In the genomic region with DNA sequence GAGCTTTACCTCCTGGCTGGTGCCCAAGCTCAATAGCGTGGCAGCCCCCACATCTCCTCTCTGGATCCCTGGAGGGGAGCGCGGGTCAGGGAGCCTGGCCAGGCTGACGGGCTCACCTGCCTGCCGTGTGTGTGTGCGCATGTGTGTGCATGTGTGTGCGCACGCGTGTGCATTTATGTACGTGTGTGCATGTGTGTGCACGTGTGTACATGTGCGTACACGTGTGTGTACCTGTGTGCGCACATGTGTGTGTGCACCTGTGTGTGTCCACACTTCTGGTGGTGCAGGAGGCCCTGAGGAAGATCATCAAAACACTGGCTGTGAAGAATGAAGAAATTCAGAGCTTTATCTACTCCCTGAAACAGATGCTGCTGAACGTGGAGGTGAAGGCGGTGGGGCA, we compare ENCODE assay signal across 23 cellular contexts. TPM values are rescaled to one million over a fixed set of nuclear protein-coding genes. Genes with fewer than 3 reads are reported as not detected.
DNase-seq lines count a peak whose midpoint lies in the region; ATAC-seq, FAIRE-seq and TF ChIP-seq lines count a peak whose summit lies in the region.
"Had no signal": no experiment of that assay in that cellular context is flagged by ENCODE, and none has a peak within 500 bp of the region (broad histone marks: within the 10 kb centered on the region; RNA-seq: fewer than 3 reads in every experiment).

No MANE protein-coding gene starts in this region.

- H3K4ac ChIP-seq in H1 (replicated peaks; ENCODE audit: insufficient read length, low read depth, low read length) = no peak overlapping the region
- H3K4ac ChIP-seq in neuronal stem cell (ENCODE audit: low read length) = peak overlapping the region; percentile 60

- H3K4me2 ChIP-seq in H1 (ENCODE audit: insufficient read depth in 1 of 2, low read depth in 2 of 2, low read length in 2 of 2) (no peak overlapping the region), neuronal stem cell (ENCODE audit: insufficient read depth, low read length, poor library complexity, severe bottlenecking) (no peak overlapping the region)

- no peak for TF ChIP-seq RAD21 in H1 (IDR thresholded peaks at IDR 0.05 in 1 of 2, conservative IDR thresholded peaks at IDR 0.05 in 1 of 2; ENCODE audit: low read depth in 2 of 2, low read length in 2 of 2)

- DNase-seq in activated CD4-positive, alpha-beta T cell treated with anti-CD3 and anti-CD28 coated beads, Interleukin-2, amount 10 ng/mL, durations not matched to agents 7 days and 5 days = no peak
- DNase-seq in activated CD4-positive, alpha-beta T cell treated with anti-CD3 and anti-CD28 coated beads, Interleukin-2, amount 50 U/mL, for 4 hours = no peak
- DNase-seq in T-helper 17 cell (no peak), H1 (ENCODE audit: low read depth in 1 of 2, low spot score in 2 of 2) (no peak), neuronal stem cell (ENCODE audit: low spot score) (no peak), MV-4-11 (lab: John Stamatoyannopoulos, UW) (no peak), NCI-H2171 treated with DMSO at 0.1 percent for 48 hours (lab: John Stamatoyannopoulos, UW) (no peak)
- DNase-seq: CD4-positive, CD25-positive, alpha-beta regulatory T cell; EL; heart left ventricle; mesendoderm; NCI-H2107; pancreas; small intestine; stimulated activated naive CD4-positive, alpha-beta T cell; SW 1271 had no signal

- H3K79me1 ChIP-seq in H1 (ENCODE audit: low read depth, low read length) = peaks cover 3% of the 10 kb centered on the region; the same call in 1 of the 2 replicates
- H3K79me1 ChIP-seq in neuronal stem cell (ENCODE audit: low read depth, low read length) = peaks cover 4% of the 10 kb centered on the region

- H4K5ac ChIP-seq in H1 (ENCODE audit: insufficient read length, low read depth, low read length) = no peak overlapping the region

- no peak overlapping the region for H3K14ac ChIP-seq in H1 (ENCODE audit: insufficient read length)
- H3K14ac ChIP-seq in neuronal stem cell (ENCODE audit: low read length) = no peak overlapping the region

- peaks cover 0 to 2% of the 10 kb centered on the region in 2 experiments for H4K20me1 ChIP-seq in H1 (replicated peaks in 1 of 2; ENCODE audit: control insufficient read depth in 1 of 2, insufficient read depth in 2 of 2, low read length in 2 of 2)

- no peak overlapping the region for H2BK20ac ChIP-seq in H1 (ENCODE audit: low read length)

- H2AFZ ChIP-seq in H1 (ENCODE audit: low read length) = no peak overlapping the region
- no peak overlapping the region for H2AFZ ChIP-seq in neuronal stem cell (ENCODE audit: low read length)

- H3K36me3 Mint-ChIP-seq in activated CD4-positive, alpha-beta T cell treated with anti-CD3 and anti-CD28 coated beads, Interleukin-2, amount 10 ng/mL, durations not matched to agents 7 days and 5 days (ENCODE audit: low read depth) = peaks cover 3% of the 10 kb centered on the region
- no peaks in the 10 kb centered on the region for H3K36me3 Mint-ChIP-seq in T-helper 17 cell (ENCODE audit: low read depth)
- H3K36me3 Mint-ChIP-seq: CD4-positive, CD25-positive, alpha-beta regulatory T cell had no signal

- POLR2A ChIA-PET in activated CD4-positive, alpha-beta T cell treated with anti-CD3 and anti-CD28 coated beads, Interleukin-2, amount 10 ng/mL, durations not matched to agents 7 days and 5 days (lab: Charles Lee) = interaction anchor here (0.5 kb wide), 1 partner anchor 78 kb away, joined by 3 read pairs; no protein-coding TSS in a partner anchor
- POLR2A ChIA-PET in H1 (lab: Charles Lee; ENCODE audit: partially characterized antibody) = interaction anchor here (0.5 to 12.2 kb wide), 8 partner anchors 16 to 174 kb away, joined by 3 to 86 read pairs (median 3); partner anchors contain the start of gene SHD

- H3K18ac ChIP-seq in H1 (ENCODE audit: extremely low read depth, low read length) = no peak overlapping the region
- H3K18ac ChIP-seq in neuronal stem cell (ENCODE audit: low read length) = peak overlapping the region; percentile 24

- H3K9me3 ChIP-seq in T-helper 17 cell (ENCODE audit: control insufficient read depth, low read length, poor library complexity, severe bottlenecking) = no peaks in the 10 kb centered on the region
- H3K9me3 ChIP-seq in H1 (ENCODE audit: insufficient read depth in 2 of 2, low read depth in 1 of 2, low read length in 1 of 2) = no peaks in the 10 kb centered on the region
- H3K9me3 ChIP-seq in neuronal stem cell (replicated peaks in 1 of 2; ENCODE audit: control insufficient read depth in 2 of 2, insufficient read depth in 1 of 2, low read depth in 1 of 2, low read length in 2 of 2) = peaks cover 0 to 4% of the 10 kb centered on the region in 2 donors
- H3K9me3 ChIP-seq: esophagus muscularis mucosa, HAP-1, heart left ventricle, pancreas had no signal

- H4K8ac ChIP-seq in H1 (ENCODE audit: extremely low read depth, insufficient read depth, low read length) = no peak overlapping the region
- no peak overlapping the region for H4K8ac ChIP-seq in neuronal stem cell (ENCODE audit: low read depth, low read length)

- H3K9ac ChIP-seq in H1 (replicated peaks in 1 of 4; ENCODE audit: extremely low read depth in 1 of 4, low read depth in 3 of 4, low read length in 3 of 4) (peak overlapping the region in 1 of 4 experiments; percentile 50; a peak in 1 of 7 replicates), neuronal stem cell (ENCODE audit: low read depth, low read length, poor library complexity) (peak overlapping the region; percentile 71)

- no peak overlapping the region for H3K56ac ChIP-seq in H1 (replicated peaks; ENCODE audit: insufficient read length, low read depth, low read length)

- CTCF ChIA-PET in activated CD4-positive, alpha-beta T cell treated with anti-CD3 and anti-CD28 coated beads, Interleukin-2, amount 10 ng/mL, durations not matched to agents 7 days and 5 days (lab: Charles Lee) = interaction anchor here (0.7 to 2.4 kb wide), 2 partner anchors 10 to 101 kb away, joined by 3 to 6 read pairs; no protein-coding TSS in a partner anchor
- CTCF ChIA-PET in H1 (lab: Charles Lee; ENCODE audit: partially characterized antibody) = interaction anchor here (1.0 to 3.1 kb wide), 6 partner anchors 8 to 52 kb away, joined by 4 to 15 read pairs (median 4); no protein-coding TSS in a partner anchor

- no peak for TF ChIP-seq POLR2A in H1 (IDR thresholded peaks at IDR 0.05; ENCODE audit: control extremely low read depth in 1 of 2, low read depth in 2 of 2, low read length in 2 of 2)

- TF ChIP-seq EP300 in H1 (IDR thresholded peaks at IDR 0.05; ENCODE audit: borderline replicate concordance in 1 of 2, low read depth in 2 of 2, low read length in 2 of 2) = no peak

- H2AK5ac ChIP-seq in H1 (ENCODE audit: low read depth, low read length) (peak overlapping the region; percentile 97; the same call in 1 of the 2 replicates), neuronal stem cell (ENCODE audit: low read depth, low read length) (peak overlapping the region; percentile 24)

- no peak for FAIRE-seq in H1 (lab: Jason Lieb, UNC)
- FAIRE-seq: keratinocyte, pancreas, small intestine had no signal

- peaks cover 0 to 8% (median 0%) of the 10 kb centered on the region in 4 experiments; a peak in 3 of 7 replicates for H3K4me1 ChIP-seq in H1 (replicated peaks in 1 of 4; ENCODE audit: control insufficient read depth in 3 of 4, insufficient read depth in 4 of 4, low read length in 3 of 4)
- H3K4me1 ChIP-seq in neuronal stem cell (ENCODE audit: control insufficient read depth in 2 of 2, insufficient read depth in 1 of 2, low read depth in 1 of 2, low read length in 2 of 2) = peaks cover 7% of the 10 kb centered on the region in 2 donors
- H3K4me1 ChIP-seq: HAP-1, pancreas had no signal

- no peaks in the 10 kb centered on the region for H3K27me3 Mint-ChIP-seq in activated CD4-positive, alpha-beta T cell treated with anti-CD3 and anti-CD28 coated beads, Interleukin-2, amount 10 ng/mL, durations not matched to agents 7 days and 5 days
- H3K27me3 Mint-ChIP-seq in T-helper 17 cell = no peaks in the 10 kb centered on the region

- no peak overlapping the region for H3K23ac ChIP-seq in H1 (ENCODE audit: insufficient read length)
- H3K23ac ChIP-seq in neuronal stem cell (ENCODE audit: low read depth, low read length, poor library complexity) = no peak overlapping the region

- no peak for ATAC-seq in T-helper 17 cell
- ATAC-seq in GM21619 (IDR thresholded peaks at IDR 0.05; ENCODE audit: unreplicated experiment) = no peak
- ATAC-seq: heart left ventricle, pancreas had no signal

- peak overlapping the region; percentile 38 for H3K27ac Mint-ChIP-seq in activated CD4-positive, alpha-beta T cell treated with anti-CD3 and anti-CD28 coated beads, Interleukin-2, amount 10 ng/mL, durations not matched to agents 7 days and 5 days
- no peak overlapping the region for H3K27ac Mint-ChIP-seq in T-helper 17 cell
- H3K27ac Mint-ChIP-seq: dendritic cell treated with granulocyte-macrophage colony-stimulating factor and Interleukin-4, amounts not matched to agents 40 ng/mL and 50 ng/mL, for 4 days had no signal

- H3K27me3 ChIP-seq in H1 (replicated peaks in 1 of 4; ENCODE audit: control insufficient read depth in 3 of 4, extremely low read depth in 1 of 4, insufficient read depth in 3 of 4, low read length in 3 of 4) (no peaks in the 10 kb centered on the region), neuronal stem cell (ENCODE audit: control insufficient read depth in 3 of 3, insufficient read depth in 3 of 3, low read depth in 1 of 3, low read length in 3 of 3) (no peaks in the 10 kb centered on the region)

- 93% methylated on average over 16 of the region's 16 CpGs; no CpG with 5 or more reads in 1 of the 2 experiments for WGBS in H1 (ENCODE audit: extremely low coverage in 1 of 2, insufficient coverage in 1 of 2, insufficient read length in 1 of 2, insufficient replicate concordance in 2 of 2, low coverage in 1 of 2, low lambda C conversion rate in 2 of 2, missing lambda C conversion rate in 1 of 2), 2 experiments
- WGBS in neuronal stem cell (ENCODE audit: extremely low coverage in 2 of 2, insufficient read length in 2 of 2, insufficient replicate concordance in 1 of 2), 2 donors = no CpG with 5 or more reads among the region's 16 CpGs

- peaks cover 38% of the 10 kb centered on the region for H3K4me1 Mint-ChIP-seq in activated CD4-positive, alpha-beta T cell treated with anti-CD3 and anti-CD28 coated beads, Interleukin-2, amount 10 ng/mL, durations not matched to agents 7 days and 5 days
- H3K4me1 Mint-ChIP-seq in T-helper 17 cell = peaks cover 18% of the 10 kb centered on the region

- H2BK12ac ChIP-seq in H1 (ENCODE audit: low read depth, low read length) (peak overlapping the region; percentile 94; the same call in 1 of the 2 replicates), neuronal stem cell (ENCODE audit: low read length) (no peak overlapping the region)

- no peak overlapping the region for H2BK5ac ChIP-seq in H1 (ENCODE audit: low read depth, low read length)
- H2BK5ac ChIP-seq in neuronal stem cell (ENCODE audit: low read length) = peak overlapping the region; percentile 19

- H2BK15ac ChIP-seq in H1 (ENCODE audit: low read length) (no peak overlapping the region), neuronal stem cell (ENCODE audit: low read length) (no peak overlapping the region)

- no peaks in the 10 kb centered on the region for H3K79me2 ChIP-seq in H1 (ENCODE audit: control insufficient read depth in 1 of 2, insufficient read depth in 2 of 2, low read length in 2 of 2)

- H3K4me3 ChIP-seq in H1 (ENCODE audit: extremely low read depth in 1 of 4, insufficient read depth in 2 of 4, low read depth in 3 of 4, low read length in 4 of 4) = peak overlapping the region in 1 of 4 experiments; percentile 58; a peak in 1 of 8 replicates
- H3K4me3 ChIP-seq in neuronal stem cell (ENCODE audit: low read length in 2 of 2) = peak overlapping the region in 1 of 2 donors; percentile 51
- H3K4me3 ChIP-seq: esophagus muscularis mucosa, heart left ventricle, pancreas had no signal

- no peaks in the 10 kb centered on the region for H3K9me3 Mint-ChIP-seq in activated CD4-positive, alpha-beta T cell treated with anti-CD3 and anti-CD28 coated beads, Interleukin-2, amount 10 ng/mL, durations not matched to agents 7 days and 5 days
- H3K9me3 Mint-ChIP-seq: CD4-positive, CD25-positive, alpha-beta regulatory T cell; dendritic cell treated with granulocyte-macrophage colony-stimulating factor and Interleukin-4, amounts not matched to agents 40 ng/mL and 50 ng/mL, for 4 days had no signal

- peak overlapping the region; percentile 66 for H3K4me3 Mint-ChIP-seq in activated CD4-positive, alpha-beta T cell treated with anti-CD3 and anti-CD28 coated beads, Interleukin-2, amount 10 ng/mL, durations not matched to agents 7 days and 5 days
- peak overlapping the region; percentile 69 for H3K4me3 Mint-ChIP-seq in T-helper 17 cell
- H3K4me3 Mint-ChIP-seq: dendritic cell treated with granulocyte-macrophage colony-stimulating factor and Interleukin-4, amounts not matched to agents 40 ng/mL and 50 ng/mL, for 4 days had no signal

- no peaks in the 10 kb centered on the region; the same call in 1 of the 2 replicates for H3K23me2 ChIP-seq in H1 (ENCODE audit: low read depth, low read length)

- peaks cover 5 to 21% (median 12%) of the 10 kb centered on the region in 4 experiments for H3K36me3 ChIP-seq in H1 (ENCODE audit: control insufficient read depth in 2 of 4, insufficient read depth in 4 of 4, low read length in 3 of 4)
- H3K36me3 ChIP-seq in neuronal stem cell (replicated peaks in 1 of 2; ENCODE audit: control insufficient read depth in 2 of 2, insufficient read depth in 2 of 2, low read length in 2 of 2) = peaks cover 17 to 36% of the 10 kb centered on the region in 2 donors
- H3K36me3 ChIP-seq: esophagus muscularis mucosa, heart left ventricle, pancreas had no signal

- no peak overlapping the region for H4K91ac ChIP-seq in H1 (replicated peaks; ENCODE audit: insufficient read length, low read length)
- peak overlapping the region; percentile 19 for H4K91ac ChIP-seq in neuronal stem cell (ENCODE audit: low read depth, low read length, poor library complexity)

- no peak for TF ChIP-seq CTCF in H1 (IDR thresholded peaks at IDR 0.05; ENCODE audit: control extremely low read depth in 1 of 3, insufficient read depth in 1 of 3, low read depth in 1 of 3, low read length in 3 of 3)

- H3K27ac ChIP-seq in H1 (ENCODE audit: low read depth, low read length) = no peak overlapping the region
- H3K27ac ChIP-seq in neuronal stem cell (replicated peaks; ENCODE audit: low read length) = no peak overlapping the region
- H3K27ac ChIP-seq: esophagus muscularis mucosa, heart left ventricle, pancreas had no signal

- H2BK120ac ChIP-seq in H1 (replicated peaks; ENCODE audit: low read depth, low read length) = no peak overlapping the region
- H2BK120ac ChIP-seq in neuronal stem cell (ENCODE audit: low read depth, low read length) = no peak overlapping the region

RNA-seq across cellular contexts. Expression of gene FSD1, which starts 1.3 kb away (rescaled TPM):
- total RNA-seq in activated CD4-positive, alpha-beta T cell treated with anti-CD3 and anti-CD28 coated beads, Interleukin-2, amount 10 ng/mL, durations not matched to agents 7 days and 5 days = 10 to 100 TPM; 12.7 to 17.2 TPM
- 1 to 10 TPM; 1.5 to 2.9 TPM for total RNA-seq in T-helper 17 cell
- 54.8 and 58.8 TPM in 2 replicates for total RNA-seq in H1 (2021; fragmentation: NEBNext Ultra II Directional; extraction: Animal tissue kit (Norgen Biotek cat#: 25700))
- polyA plus RNA-seq in H1 (2011; rRNA removed) = 181 and 194 TPM in 2 replicates
- 135 TPM for polyA plus RNA-seq in H1 (2011; cell fraction: cytosol; rRNA removed)
- polyA plus RNA-seq in H1 (2011; cell fraction: nucleus; rRNA removed) = 150 TPM
- 50.5 to 86.8 TPM (median 84.0 TPM) in 4 replicates for polyA plus RNA-seq in H1 (2012, experiment 1 of 2)
- polyA plus RNA-seq in H1 (2012, experiment 2 of 2) = 95.6 TPM
- polyA plus RNA-seq in H1 (2013, experiment 1 of 2) = 46.1 TPM
- polyA plus RNA-seq in H1 (2013, experiment 2 of 2) = 42.6 TPM
- 26.0 and 38.0 TPM in 2 replicates for polyA minus RNA-seq in H1 (2011; rRNA and poly(A)+ RNA removed)
- polyA minus RNA-seq in H1 (2011; cell fraction: cytosol; rRNA and poly(A)+ RNA removed) = 40.8 TPM
- polyA minus RNA-seq in H1 (2011; cell fraction: nucleus; rRNA and poly(A)+ RNA removed) = 25.0 TPM
- polyA plus RNA-seq in neuronal stem cell (2013, experiment 1 of 2) = 34.4 TPM
- 34.5 TPM for polyA plus RNA-seq in neuronal stem cell (2013, experiment 2 of 2)

RNA-seq across cellular contexts. Expression of gene TMIGD2, which starts 3.5 kb away (rescaled TPM):
- total RNA-seq in activated CD4-positive, alpha-beta T cell treated with anti-CD3 and anti-CD28 coated beads, Interleukin-2, amount 10 ng/mL, durations not matched to agents 7 days and 5 days = 10 to 100 TPM; 45.4 to 48.7 TPM
- 1 to 10 TPM; 5.2 to 7.9 TPM for total RNA-seq in T-helper 17 cell
- 0.38 and 0.41 TPM in 2 replicates for total RNA-seq in H1 (2021; fragmentation: NEBNext Ultra II Directional; extraction: Animal tissue kit (Norgen Biotek cat#: 25700))
- polyA plus RNA-seq in H1 (2011; rRNA removed) = 0.39 and 0.58 TPM in 2 replicates
- polyA plus RNA-seq in H1 (2011; cell fraction: cytosol; rRNA removed) = 0.40 TPM
- polyA plus RNA-seq in H1 (2011; cell fraction: nucleus; rRNA removed) = 0.17 TPM
- 0.19 to 0.50 TPM (median 0.50 TPM) in 3 of 4 replicates, not detected in the other for polyA plus RNA-seq in H1 (2012, experiment 1 of 2)
- polyA plus RNA-seq in H1 (2012, experiment 2 of 2) = 0.55 TPM
- 1.1 TPM for polyA plus RNA-seq in H1 (2013, experiment 1 of 2)
- 1.1 TPM for polyA plus RNA-seq in H1 (2013, experiment 2 of 2)
- polyA minus RNA-seq in H1 (2011; rRNA and poly(A)+ RNA removed) = not detected in 2 replicates
- polyA minus RNA-seq in H1 (2011; cell fraction: cytosol; rRNA and poly(A)+ RNA removed) = not detected
- polyA minus RNA-seq in H1 (2011; cell fraction: nucleus; rRNA and poly(A)+ RNA removed) = not detected
- polyA plus RNA-seq in neuronal stem cell (2013, experiment 1 of 2) = 1.2 TPM
- polyA plus RNA-seq in neuronal stem cell (2013, experiment 2 of 2) = 1.3 TPM
- total RNA-seq: A673, esophagus muscularis mucosa, RPMI7951 had no signal
- polyA plus RNA-seq: keratinocyte, pancreas had no signal

RNA-seq across cellular contexts. Expression of gene SHD, which starts 26.6 kb away (rescaled TPM):
- total RNA-seq in activated CD4-positive, alpha-beta T cell treated with anti-CD3 and anti-CD28 coated beads, Interleukin-2, amount 10 ng/mL, durations not matched to agents 7 days and 5 days = not detected
- total RNA-seq in T-helper 17 cell = not detected
- total RNA-seq in H1 (2021; fragmentation: NEBNext Ultra II Directional; extraction: Animal tissue kit (Norgen Biotek cat#: 25700)) = 5.8 and 7.3 TPM in 2 replicates
- 10.7 and 15.5 TPM in 2 replicates for polyA plus RNA-seq in H1 (2011; rRNA removed)
- 6.7 TPM for polyA plus RNA-seq in H1 (2011; cell fraction: cytosol; rRNA removed)
- 29.9 TPM for polyA plus RNA-seq in H1 (2011; cell fraction: nucleus; rRNA removed)
- 3.0 to 7.8 TPM (median 5.7 TPM) in 4 replicates for polyA plus RNA-seq in H1 (2012, experiment 1 of 2)
- polyA plus RNA-seq in H1 (2012, experiment 2 of 2) = 15.8 TPM
- polyA plus RNA-seq in H1 (2013, experiment 1 of 2) = 4.3 TPM
- polyA plus RNA-seq in H1 (2013, experiment 2 of 2) = 4.3 TPM
- 1.2 and 1.9 TPM in 2 replicates for polyA minus RNA-seq in H1 (2011; rRNA and poly(A)+ RNA removed)
- 2.8 TPM for polyA minus RNA-seq in H1 (2011; cell fraction: cytosol; rRNA and poly(A)+ RNA removed)
- polyA minus RNA-seq in H1 (2011; cell fraction: nucleus; rRNA and poly(A)+ RNA removed) = 3.5 TPM
- 0.26 TPM for polyA plus RNA-seq in neuronal stem cell (2013, experiment 1 of 2)
- polyA plus RNA-seq in neuronal stem cell (2013, experiment 2 of 2) = 0.32 TPM
- total RNA-seq: A673; CD4-positive, CD25-positive, alpha-beta regulatory T cell; esophagus muscularis mucosa; pancreas had no signal
- polyA plus RNA-seq: CD4-positive, CD25-positive, alpha-beta regulatory T cell; heart left ventricle; keratinocyte; pancreas had no signal

RNA-seq across cellular contexts. Expression of gene STAP2, which starts 33.0 kb away (rescaled TPM):
- 10 to 100 TPM; 10.4 to 11.9 TPM for total RNA-seq in activated CD4-positive, alpha-beta T cell treated with anti-CD3 and anti-CD28 coated beads, Interleukin-2, amount 10 ng/mL, durations not matched to agents 7 days and 5 days
- total RNA-seq in T-helper 17 cell = 1 to 10 TPM; 1.9 to 3.3 TPM
- 15.3 and 18.1 TPM in 2 replicates for total RNA-seq in H1 (2021; fragmentation: NEBNext Ultra II Directional; extraction: Animal tissue kit (Norgen Biotek cat#: 25700))
- polyA plus RNA-seq in H1 (2011; rRNA removed) = 33.6 and 37.3 TPM in 2 replicates
- 39.4 TPM for polyA plus RNA-seq in H1 (2011; cell fraction: cytosol; rRNA removed)
- 33.5 TPM for polyA plus RNA-seq in H1 (2011; cell fraction: nucleus; rRNA removed)
- polyA plus RNA-seq in H1 (2012, experiment 1 of 2) = 21.5 to 32.2 TPM (median 25.1 TPM) in 4 replicates
- polyA plus RNA-seq in H1 (2012, experiment 2 of 2) = 30.2 TPM
- 18.5 TPM for polyA plus RNA-seq in H1 (2013, experiment 1 of 2)
- 19.0 TPM for polyA plus RNA-seq in H1 (2013, experiment 2 of 2)
- polyA minus RNA-seq in H1 (2011; rRNA and poly(A)+ RNA removed) = 11.4 and 11.9 TPM in 2 replicates
- 12.0 TPM for polyA minus RNA-seq in H1 (2011; cell fraction: cytosol; rRNA and poly(A)+ RNA removed)
- polyA minus RNA-seq in H1 (2011; cell fraction: nucleus; rRNA and poly(A)+ RNA removed) = 8.0 TPM
- 6.4 TPM for polyA plus RNA-seq in neuronal stem cell (2013, experiment 1 of 2)
- polyA plus RNA-seq in neuronal stem cell (2013, experiment 2 of 2) = 7.4 TPM

RNA-seq across cellular contexts. Expression of gene MPND, which starts 37.7 kb away (rescaled TPM):
- total RNA-seq in activated CD4-positive, alpha-beta T cell treated with anti-CD3 and anti-CD28 coated beads, Interleukin-2, amount 10 ng/mL, durations not matched to agents 7 days and 5 days = 10 to 100 TPM; 21.2 to 28.1 TPM
- 10 to 100 TPM; 13.0 to 15.1 TPM for total RNA-seq in T-helper 17 cell
- 24.2 and 27.7 TPM in 2 replicates for total RNA-seq in H1 (2021; fragmentation: NEBNext Ultra II Directional; extraction: Animal tissue kit (Norgen Biotek cat#: 25700))
- polyA plus RNA-seq in H1 (2011; rRNA removed) = 22.9 and 31.6 TPM in 2 replicates
- 25.7 TPM for polyA plus RNA-seq in H1 (2011; cell fraction: cytosol; rRNA removed)
- 32.1 TPM for polyA plus RNA-seq in H1 (2011; cell fraction: nucleus; rRNA removed)
- 15.1 to 38.3 TPM (median 35.6 TPM) in 4 replicates for polyA plus RNA-seq in H1 (2012, experiment 1 of 2)
- 21.6 TPM for polyA plus RNA-seq in H1 (2012, experiment 2 of 2)
- polyA plus RNA-seq in H1 (2013, experiment 1 of 2) = 15.0 TPM
- polyA plus RNA-seq in H1 (2013, experiment 2 of 2) = 12.4 TPM
- polyA minus RNA-seq in H1 (2011; rRNA and poly(A)+ RNA removed) = 10.8 and 12.6 TPM in 2 replicates
- polyA minus RNA-seq in H1 (2011; cell fraction: cytosol; rRNA and poly(A)+ RNA removed) = 13.0 TPM
- polyA minus RNA-seq in H1 (2011; cell fraction: nucleus; rRNA and poly(A)+ RNA removed) = 15.3 TPM
- polyA plus RNA-seq in neuronal stem cell (2013, experiment 1 of 2) = 20.6 TPM
- polyA plus RNA-seq in neuronal stem cell (2013, experiment 2 of 2) = 22.4 TPM

Comparison
In these comparisons a context has a peak if more than half of its experiments do, and no peak if none do; other contexts are left out.
1. RNA of gene TMIGD2, which starts 3.5 kb away (total RNA-seq): 45.4 to 48.7 TPM in activated CD4-positive, alpha-beta T cell treated with anti-CD3 and anti-CD28 coated beads, Interleukin-2, amount 10 ng/mL, durations not matched to agents 7 days and 5 days; 5.2 to 7.9 TPM in T-helper 17 cell and 0.38 to 0.41 TPM in H1; every median in the first group is over 4 times any median in the second.